Comparison of ENCODE assay signal across 19 cellular contexts in the genomic region with DNA sequence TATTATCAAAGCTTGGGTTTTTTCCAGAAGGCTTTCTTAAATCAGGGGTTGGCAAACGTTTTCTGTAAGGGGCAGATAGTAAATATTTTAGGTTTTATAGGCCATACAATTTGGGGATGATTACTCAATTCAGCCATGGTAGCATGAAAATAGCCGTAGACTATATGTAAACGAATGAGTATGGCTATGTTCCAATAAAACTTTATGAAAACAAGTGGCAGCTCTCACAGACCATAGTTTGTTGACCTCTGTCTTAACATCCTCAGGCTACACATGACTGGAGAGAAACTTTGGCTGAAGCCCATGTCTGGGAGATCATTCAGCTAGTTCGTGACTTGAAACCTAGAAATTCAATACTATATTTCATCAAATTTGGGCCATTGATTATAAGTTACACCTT. TPM values are rescaled to one million over a fixed set of nuclear protein-coding genes. Genes with fewer than 3 reads are reported as not detected.
DNase-seq lines count a peak whose midpoint lies in the region; ATAC-seq and TF ChIP-seq lines count a peak whose summit lies in the region.
"Had no signal": no experiment of that assay in that cellular context is flagged by ENCODE, and none has a peak within 500 bp of the region (broad histone marks: within the 10 kb centered on the region; RNA-seq: fewer than 3 reads in every experiment).

No MANE protein-coding gene starts in this region.

- intact Hi-C loops in psoas muscle (cut with DNase I) = no loop called here

- H3K36me3 ChIP-seq in GM23248 (ENCODE audit: low read depth) = peaks cover 28% of the 10 kb centered on the region; the same call in 1 of the 2 replicates
- H3K36me3 ChIP-seq in psoas muscle (ENCODE audit: insufficient read depth in 1 of 2, low read depth in 1 of 2) = peaks cover 4 to 34% of the 10 kb centered on the region in 2 donors

- H3K27me3 Mint-ChIP-seq in WTC11 (ENCODE audit: low read depth) = no peaks in the 10 kb centered on the region
- H3K27me3 Mint-ChIP-seq: T-cell had no signal

- H3K4me2 ChIP-seq in GM23248 (ENCODE audit: unreplicated experiment) = peak overlapping the region; percentile 30

- peaks cover 74% of the 10 kb centered on the region for H3F3A ChIP-seq in GM23248 (ENCODE audit: insufficient read depth)

- no peaks in the 10 kb centered on the region for H3K9me3 Mint-ChIP-seq in WTC11
- H3K9me3 Mint-ChIP-seq in activated naive CD4-positive, alpha-beta T cell treated with anti-CD3 and anti-CD28 coated beads, Interleukin-2, amount 50 U/mL, for 72 hours = peaks cover 3 to 6% of the 10 kb centered on the region in 2 donors
- H3K9me3 Mint-ChIP-seq: CD14-positive monocyte, T-cell had no signal

- CTCF ChIA-PET in WTC11 (lab: Charles Lee) = interaction anchor here (1.2 kb wide), 1 partner anchor 173 kb away, joined by 4 read pairs; no protein-coding TSS in a partner anchor

- H3K4me1 ChIP-seq in GM23248 (ENCODE audit: insufficient read depth) (peaks cover 42% of the 10 kb centered on the region), psoas muscle (peaks cover 61% of the 10 kb centered on the region)

- H3K27ac ChIP-seq in GM23248 (no peak overlapping the region; the same call in 1 of the 2 replicates), psoas muscle (peak overlapping the region; percentile 49)
- H3K27ac ChIP-seq: vagina had no signal

- no peak for TF ChIP-seq CTCF in WTC11 (IDR thresholded peaks at IDR 0.05)
- TF ChIP-seq CTCF in psoas muscle (IDR thresholded peaks at IDR 0.05) = no peak

- H3K9me3 ChIP-seq in GM23248 (ENCODE audit: low read depth) = no peaks in the 10 kb centered on the region
- H3K9me3 ChIP-seq in psoas muscle = no peaks in the 10 kb centered on the region
- H3K9me3 ChIP-seq: vagina had no signal

- no peak overlapping the region for H2AFZ ChIP-seq in GM23248

- peaks cover 76% of the 10 kb centered on the region for H3K4me1 Mint-ChIP-seq in WTC11

- H4K20me1 ChIP-seq in GM23248 (ENCODE audit: insufficient read depth) = no peaks in the 10 kb centered on the region

- ATAC-seq in WTC11 = no peak
- no peak for ATAC-seq in psoas muscle
- no peak for ATAC-seq in activated naive CD4-positive, alpha-beta T cell treated with anti-CD3 and anti-CD28 coated beads, Interleukin-2, amount 50 U/mL, for 72 hours
- ATAC-seq: T-cell had no signal

- H3K9me2 ChIP-seq in GM23248 (ENCODE audit: insufficient read depth) = no peaks in the 10 kb centered on the region

- H3K27ac Mint-ChIP-seq in WTC11 = 0 out of 2 replicates have a peak overlapping the region, but pooled peaks have one; percentile 58
- H3K27ac Mint-ChIP-seq in activated naive CD4-positive, alpha-beta T cell treated with anti-CD3 and anti-CD28 coated beads, Interleukin-2, amount 50 U/mL, for 72 hours = peak overlapping the region in 1 of 2 donors; percentile 68
- H3K27ac Mint-ChIP-seq: T-cell had no signal

- in situ Hi-C loops in GM23248 (cut with MboI) = no loop called here

- no peaks in the 10 kb centered on the region for H3K27me3 ChIP-seq in GM23248 (replicated peaks; ENCODE audit: insufficient read depth)
- H3K27me3 ChIP-seq in psoas muscle (ENCODE audit: insufficient read depth in 3 of 3, low read length in 2 of 3) = no peaks in the 10 kb centered on the region
- H3K27me3 ChIP-seq: dorsolateral prefrontal cortex, spleen, vagina had no signal

- 73 to 74% methylated on average over 4 of the region's 4 CpGs for WGBS in GM23248 (ENCODE audit: low coverage in 1 of 2, low lambda C conversion rate in 2 of 2, missing lambda C conversion rate in 2 of 2), 2 experiments
- 55 to 72% (median 55%) methylated on average over 4 of the region's 4 CpGs for WGBS in psoas muscle, 3 donors

- H3K4me3 Mint-ChIP-seq in WTC11 = no peak overlapping the region
- H3K4me3 Mint-ChIP-seq: CD14-positive monocyte, T-cell had no signal

- POLR2A ChIA-PET in WTC11 (lab: Charles Lee) = interaction anchor here (1.0 kb wide), 2 partner anchors 31 to 174 kb away, joined by 3 to 4 read pairs; no protein-coding TSS in a partner anchor

- no peak for DNase-seq in GM23248
- no peak for DNase-seq in WTC11 (ENCODE audit: low spot score)
- peak; percentile 44 for DNase-seq in fibroblast of peridontal ligament (ENCODE audit: extremely low read depth)
- DNase-seq in psoas muscle = no peak
- no peak for DNase-seq in NCI-H2081 (lab: John Stamatoyannopoulos, UW)
- no peak for DNase-seq in stimulated activated CD4-positive, alpha-beta T cell treated with anti-CD3 and anti-CD28 coated beads, Interleukin-15, amount 100 ng/mL, for 24 hours
- no peak for DNase-seq in activated naive CD4-positive, alpha-beta T cell treated with anti-CD3 and anti-CD28 coated beads, Interleukin-2, amount 50 U/mL, for 72 hours (ENCODE audit: low spot score in 2 of 2)
- DNase-seq in activated CD4-positive, alpha-beta T cell treated with anti-CD3 and anti-CD28 coated beads, Interleukin-2, amount 50 U/mL, for 1 hour = no peak
- DNase-seq: activated CD4-positive, alpha-beta T cell treated with anti-CD3 and anti-CD28 coated beads for 4 hours; dorsolateral prefrontal cortex; erythroblast; NCI-H1694 treated with DMSO at 0.1 percent for 48 hours; NCI-H82; OCI-M1; SHP77 treated with DMSO at 0.1 percent for 48 hours; spleen; T-cell had no signal

- H3K4me3 ChIP-seq in GM23248 (no peak overlapping the region), psoas muscle (no peak overlapping the region)
- H3K4me3 ChIP-seq: dorsolateral prefrontal cortex, spleen, vagina had no signal

- H3K79me2 ChIP-seq in GM23248 (ENCODE audit: insufficient read depth) = peaks cover 87% of the 10 kb centered on the region

- no peak overlapping the region for H3K9ac ChIP-seq in GM23248

- H3K36me3 Mint-ChIP-seq in WTC11 = peaks cover 86% of the 10 kb centered on the region
- H3K36me3 Mint-ChIP-seq in activated naive CD4-positive, alpha-beta T cell treated with anti-CD3 and anti-CD28 coated beads, Interleukin-2, amount 50 U/mL, for 72 hours = peaks cover 14 to 64% of the 10 kb centered on the region in 2 donors

TF ChIP-seq in WTC11, 78 proteins besides CTCF, POLR2A, EP300 and RAD21:
- TF ChIP-seq TP53 (CRISPR knock-in tag; IDR thresholded peaks at IDR 0.05) = no peak
- no peak for TF ChIP-seq SP1 (CRISPR knock-in tag; conservative IDR thresholded peaks at IDR 0.05)
- no peak for TF ChIP-seq NR1H2 (CRISPR knock-in tag; IDR thresholded peaks at IDR 0.05)
- no peak for TF ChIP-seq HMGA2 (CRISPR knock-in tag; IDR thresholded peaks at IDR 0.05)

RNA-seq across cellular contexts. Expression of a gene that starts 30.2 kb away (rescaled TPM):
- total RNA-seq in GM23248 (2014; rRNA removed; shearing (Covaris generic)) = 151 and 168 TPM in 2 replicates
- polyA plus RNA-seq in GM23248 (2016; fragmentation: Nextera tagmentation; extraction: Ambion mirVana) (180 TPM in 2 replicates), psoas muscle (100 to 1,000 TPM; 391 to 656 (median 520) TPM)
- total RNA-seq in WTC11 (2021) (543 to 626 TPM (median 606 TPM) in 3 replicates), psoas muscle (100 to 1,000 TPM; 402 to 903 (median 596) TPM)
- total RNA-seq in activated naive CD4-positive, alpha-beta T cell treated with anti-CD3 and anti-CD28 coated beads, Interleukin-2, amount 50 U/mL, for 72 hours = 100 to 1,000 TPM in 1 of 2 donors, 10 to 100 TPM in 1; 97.2 to 100 TPM
